ENCODE assay signal across 10 cellular contexts in genomic region chr5:178238711-178239592, GRCh38. TPM values are rescaled to one million over a fixed set of nuclear protein-coding genes. Genes with fewer than 3 reads are reported as not detected.
DNase-seq lines count a peak whose midpoint lies in the region; ATAC-seq and TF ChIP-seq lines count a peak whose summit lies in the region.
"Had no signal": no experiment of that assay in that cellular context is flagged by ENCODE, and none has a peak within 500 bp of the region (broad histone marks: within the 10 kb centered on the region; RNA-seq: fewer than 3 reads in every experiment).

No MANE protein-coding gene starts in this region.

- H3K4me1 ChIP-seq in thyroid gland = peaks cover 13 to 56% of the 10 kb centered on the region in 2 donors
- peaks cover 9% of the 10 kb centered on the region; the same call in 1 of the 2 replicates for H3K4me1 ChIP-seq in PC-3 (ENCODE audit: insufficient read depth, low read length)

- no peak for DNase-seq in activated naive CD4-positive, alpha-beta T cell treated with anti-CD3 and anti-CD28 coated beads, Interleukin-2, amount 50 U/mL, for 16 hours
- peak; percentile 51 for DNase-seq in activated CD4-positive, alpha-beta memory T cell treated with anti-CD3 and anti-CD28 coated beads, Interleukin-2, amount 10 ng/mL, durations not matched to agents 7 days and 5 days
- DNase-seq in left lobe of liver (ENCODE audit: low spot score) (peak; percentile 71), thyroid gland (no peak), Calu3 (no peak), OCI-M2 (lab: John Stamatoyannopoulos, UW; ENCODE audit: unreplicated experiment) (no peak), PC-3 (no peak)

- H3K9me3 Mint-ChIP-seq in activated naive CD4-positive, alpha-beta T cell treated with anti-CD3 and anti-CD28 coated beads, Interleukin-2, amount 50 U/mL, for 24 hours = no peaks in the 10 kb centered on the region
- H3K9me3 Mint-ChIP-seq in activated CD4-positive, alpha-beta memory T cell treated with anti-CD3 and anti-CD28 coated beads, Interleukin-2, amount 10 ng/mL, durations not matched to agents 7 days and 5 days = no peaks in the 10 kb centered on the region
- no peaks in the 10 kb centered on the region for H3K9me3 Mint-ChIP-seq in Calu3 (ENCODE audit: low read depth, unreplicated experiment)

- no peaks in the 10 kb centered on the region for H3K9me2 ChIP-seq in PC-3 (replicated peaks; ENCODE audit: low read length)

- H3F3A ChIP-seq in PC-3 (ENCODE audit: low read length, unreplicated experiment) = no peaks in the 10 kb centered on the region

- no peaks in the 10 kb centered on the region for H3K9me3 ChIP-seq in thyroid gland
- H3K9me3 ChIP-seq in PC-3 (ENCODE audit: low read length) = no peaks in the 10 kb centered on the region

- WGBS in thyroid gland, 2 donors = 71 to 76% methylated on average over 7 to 9 of the region's 17 CpGs

- intact Hi-C loops in thyroid gland (cut with DNase I) = no loop called here
- intact Hi-C loops in Calu3 (cut with micrococcal nuclease; ENCODE audit: unreplicated experiment) = no loop called here
- intact Hi-C loops in PC-3 (cut with micrococcal nuclease) = no loop called here

- H3K36me3 Mint-ChIP-seq in activated naive CD4-positive, alpha-beta T cell treated with anti-CD3 and anti-CD28 coated beads, Interleukin-2, amount 50 U/mL, for 24 hours = no peaks in the 10 kb centered on the region
- no peaks in the 10 kb centered on the region for H3K36me3 Mint-ChIP-seq in activated CD4-positive, alpha-beta memory T cell treated with anti-CD3 and anti-CD28 coated beads, Interleukin-2, amount 10 ng/mL, durations not matched to agents 7 days and 5 days (ENCODE audit: low read depth)
- peaks cover 5% of the 10 kb centered on the region for H3K36me3 Mint-ChIP-seq in Calu3 (ENCODE audit: insufficient read depth, unreplicated experiment)

- no peaks in the 10 kb centered on the region for H3K36me3 ChIP-seq in thyroid gland
- H3K36me3 ChIP-seq in PC-3 (ENCODE audit: low read depth, low read length) = no peaks in the 10 kb centered on the region

- TF ChIP-seq CTCF in thyroid gland (IDR thresholded peaks at IDR 0.05) (no peak), Calu3 (IDR thresholded peaks at IDR 0.05; ENCODE audit: unreplicated experiment) (no peak), PC-3 (conservative IDR thresholded peaks at IDR 0.05; ENCODE audit: low read depth, low read length) (no peak)

- POLR2A ChIA-PET in activated CD4-positive, alpha-beta memory T cell treated with anti-CD3 and anti-CD28 coated beads, Interleukin-2, amount 10 ng/mL, durations not matched to agents 7 days and 5 days (lab: Charles Lee) = interaction anchor here (1.6 to 2.1 kb wide), 5 partner anchors 10 to 1385 kb away, joined by 5 to 10 read pairs (median 6); partner anchors contain the start of genes HNRNPAB and HNRNPH1
- POLR2A ChIA-PET in PC-3 (lab: Charles Lee; ENCODE audit: unreplicated experiment) = no interaction called here

- H3K9ac ChIP-seq in PC-3 (ENCODE audit: low read length) = no peak overlapping the region

- no peak overlapping the region for H2AFZ ChIP-seq in PC-3 (ENCODE audit: low read length)

- H3K27ac Mint-ChIP-seq in activated naive CD4-positive, alpha-beta T cell treated with anti-CD3 and anti-CD28 coated beads, Interleukin-2, amount 50 U/mL, for 24 hours = peak overlapping the region; percentile 59
- H3K27ac Mint-ChIP-seq in activated CD4-positive, alpha-beta memory T cell treated with anti-CD3 and anti-CD28 coated beads, Interleukin-2, amount 10 ng/mL, durations not matched to agents 7 days and 5 days = peak overlapping the region; percentile 95
- H3K27ac Mint-ChIP-seq in Calu3 (ENCODE audit: unreplicated experiment) = no peak overlapping the region

- H3K27me3 ChIP-seq in thyroid gland (no peaks in the 10 kb centered on the region), PC-3 (ENCODE audit: low read length) (no peaks in the 10 kb centered on the region)

- no peaks in the 10 kb centered on the region for H3K27me3 Mint-ChIP-seq in activated naive CD4-positive, alpha-beta T cell treated with anti-CD3 and anti-CD28 coated beads, Interleukin-2, amount 50 U/mL, for 24 hours
- no peaks in the 10 kb centered on the region for H3K27me3 Mint-ChIP-seq in activated CD4-positive, alpha-beta memory T cell treated with anti-CD3 and anti-CD28 coated beads, Interleukin-2, amount 10 ng/mL, durations not matched to agents 7 days and 5 days
- H3K27me3 Mint-ChIP-seq in Calu3 (ENCODE audit: unreplicated experiment) = peaks cover 12% of the 10 kb centered on the region

- peak; percentile 38 for ATAC-seq in left lobe of liver
- no peak for ATAC-seq in PC-3

- TF ChIP-seq POLR2A in thyroid gland (IDR thresholded peaks at IDR 0.05) = no peak

- H3K4me1 Mint-ChIP-seq in activated naive CD4-positive, alpha-beta T cell treated with anti-CD3 and anti-CD28 coated beads, Interleukin-2, amount 50 U/mL, for 24 hours = peaks cover 43% of the 10 kb centered on the region
- H3K4me1 Mint-ChIP-seq in activated CD4-positive, alpha-beta memory T cell treated with anti-CD3 and anti-CD28 coated beads, Interleukin-2, amount 10 ng/mL, durations not matched to agents 7 days and 5 days = peaks cover 74% of the 10 kb centered on the region
- H3K4me1 Mint-ChIP-seq in Calu3 (ENCODE audit: low read depth, unreplicated experiment) = peaks cover 9% of the 10 kb centered on the region

- no peak overlapping the region for H3K4me3 Mint-ChIP-seq in activated naive CD4-positive, alpha-beta T cell treated with anti-CD3 and anti-CD28 coated beads, Interleukin-2, amount 50 U/mL, for 24 hours
- H3K4me3 Mint-ChIP-seq in activated CD4-positive, alpha-beta memory T cell treated with anti-CD3 and anti-CD28 coated beads, Interleukin-2, amount 10 ng/mL, durations not matched to agents 7 days and 5 days = peak overlapping the region; percentile 41
- no peak overlapping the region for H3K4me3 Mint-ChIP-seq in Calu3 (ENCODE audit: low read depth, unreplicated experiment)

- CTCF ChIA-PET in activated CD4-positive, alpha-beta memory T cell treated with anti-CD3 and anti-CD28 coated beads, Interleukin-2, amount 10 ng/mL, durations not matched to agents 7 days and 5 days (lab: Charles Lee) = interaction anchor here (1.5 to 2.0 kb wide), 2 partner anchors 9 to 45 kb away, joined by 3 to 4 read pairs; no protein-coding TSS in a partner anchor
- CTCF ChIA-PET in Calu3 (lab: Charles Lee) (interaction anchor here (1.0 kb wide), 1 partner anchor 12 kb away, joined by 3 read pairs; no protein-coding TSS in a partner anchor), PC-3 (lab: Charles Lee) (no interaction called here)

- H3K79me2 ChIP-seq in PC-3 (ENCODE audit: low read length) = no peaks in the 10 kb centered on the region

- H3K4me3 ChIP-seq in thyroid gland (replicated peaks in 1 of 3) (no peak overlapping the region), PC-3 (ENCODE audit: low read length) (no peak overlapping the region)

- no TSS peak for BruUV-seq in Calu3 (replicated peaks; lab: Mats Ljungman, UMichigan)
- BruUV-seq in PC-3 (replicated peaks; lab: Mats Ljungman, UMichigan) = no TSS peak

- H4K20me1 ChIP-seq in PC-3 (ENCODE audit: low read length) = no peaks in the 10 kb centered on the region

- peak overlapping the region in 2 of 3 donors; percentile 66 to 74 for H3K27ac ChIP-seq in thyroid gland
- H3K27ac ChIP-seq in PC-3 (ENCODE audit: low read length) = no peak overlapping the region

- no peak overlapping the region for H3K4me2 ChIP-seq in PC-3 (ENCODE audit: low read length)

RNA-seq across cellular contexts. Expression of gene PHYKPL, which starts 6.3 kb away (rescaled TPM):
- total RNA-seq in activated CD4-positive, alpha-beta memory T cell treated with anti-CD3 and anti-CD28 coated beads, Interleukin-2, amount 10 ng/mL, durations not matched to agents 7 days and 5 days = 100 to 1,000 TPM; 106 to 112 TPM
- total RNA-seq in left lobe of liver = 74.1 TPM
- 10 to 100 TPM; 61.7 to 90.9 (median 76.0) TPM for total RNA-seq in thyroid gland
- total RNA-seq in Calu3 (2022) = 87.5 and 96.7 TPM in 2 replicates
- total RNA-seq in PC-3 (2014; rRNA removed) = 21.7 and 31.2 TPM in 2 replicates

RNA-seq across cellular contexts. Expression of gene HNRNPAB, which starts 34.6 kb away (rescaled TPM):
- total RNA-seq in activated CD4-positive, alpha-beta memory T cell treated with anti-CD3 and anti-CD28 coated beads, Interleukin-2, amount 10 ng/mL, durations not matched to agents 7 days and 5 days = 100 to 1,000 TPM; 177 to 186 TPM
- total RNA-seq in left lobe of liver (56.1 TPM), thyroid gland (100 to 1,000 TPM in 2 of 4 donors, 10 to 100 TPM in 2; 65.0 to 111 (median 90.4) TPM), Calu3 (2022) (306 and 314 TPM in 2 replicates), PC-3 (2014; rRNA removed) (231 and 369 TPM in 2 replicates)

RNA-seq across cellular contexts. Expression of gene GMCL2, which starts 51.8 kb away (rescaled TPM):
- not detected for total RNA-seq in activated CD4-positive, alpha-beta memory T cell treated with anti-CD3 and anti-CD28 coated beads, Interleukin-2, amount 10 ng/mL, durations not matched to agents 7 days and 5 days
- total RNA-seq in left lobe of liver (not detected), thyroid gland (not detected), Calu3 (2022) (not detected in 2 replicates), PC-3 (2014; rRNA removed) (not detected in 2 replicates)
- total RNA-seq: aorta, lower leg skin had no signal

Comparison
In these comparisons a context has a peak if more than half of its experiments do, and no peak if none do; other contexts are left out.
1. DNase-seq: peak in activated CD4-positive, alpha-beta memory T cell treated with anti-CD3 and anti-CD28 coated beads, Interleukin-2, amount 10 ng/mL, durations not matched to agents 7 days and 5 days (single experiment) and left lobe of liver (single experiment); none in activated naive CD4-positive, alpha-beta T cell treated with anti-CD3 and anti-CD28 coated beads, Interleukin-2, amount 50 U/mL, for 16 hours (single experiment), thyroid gland (0 of 2), Calu3 (single experiment), OCI-M2 (single experiment) and PC-3 (single experiment).